7 cellular contexts compared by ENCODE assay signal in genomic region chr1:36397083-36397377, GRCh38. TPM values are rescaled to one million over a fixed set of nuclear protein-coding genes. Genes with fewer than 3 reads are reported as not detected.
DNase-seq lines count a peak whose midpoint lies in the region; ATAC-seq and TF ChIP-seq lines count a peak whose summit lies in the region.

No MANE protein-coding gene starts in this region.

- H3K4me1 Mint-ChIP-seq in endothelial cell (ENCODE audit: unreplicated experiment): peaks cover 19% of the 10 kb centered on the region

- H3K4me1 ChIP-seq in OCI-LY1 (ENCODE audit: insufficient read depth, low read length, severe bottlenecking): peaks cover 53% of the 10 kb centered on the region
- peaks cover 15% of the 10 kb centered on the region for H3K4me1 ChIP-seq in neuron (ENCODE audit: insufficient read depth, low read length)

- H3K27ac Mint-ChIP-seq in endothelial cell (ENCODE audit: unreplicated experiment): peak overlapping the region; percentile 93

- peak; percentile 11 for ATAC-seq in GM21786 (IDR thresholded peaks at IDR 0.05; ENCODE audit: unreplicated experiment)

- peak overlapping the region; percentile 82 for H3K9ac ChIP-seq in OCI-LY1 (ENCODE audit: low read length)

- peak overlapping the region; percentile 61 for H3K27ac ChIP-seq in OCI-LY1 (ENCODE audit: low read depth, low read length, poor library complexity, severe bottlenecking)

- no peaks in the 10 kb centered on the region for H3K79me2 ChIP-seq in OCI-LY1 (ENCODE audit: insufficient read depth, low read length)

- H3K36me3 Mint-ChIP-seq in endothelial cell (ENCODE audit: low read depth, unreplicated experiment): peaks cover 10% of the 10 kb centered on the region

- H3K36me3 ChIP-seq in OCI-LY1 (ENCODE audit: insufficient read depth, low read length): peaks cover 22% of the 10 kb centered on the region
- H3K36me3 ChIP-seq in neuron (ENCODE audit: insufficient read depth, low read length): peaks cover 19% of the 10 kb centered on the region

- peaks cover 5% of the 10 kb centered on the region for H3K27me3 Mint-ChIP-seq in endothelial cell (ENCODE audit: unreplicated experiment)

- H3F3A ChIP-seq in OCI-LY1 (ENCODE audit: insufficient read depth, low read length): 0 out of 2 replicates have a peak, but pooled peaks cover 5% of the 10 kb centered on the region

- peak overlapping the region; percentile 61 for H3K4me2 ChIP-seq in OCI-LY1 (ENCODE audit: low read length)

- H3K9me3 ChIP-seq in OCI-LY1 (ENCODE audit: low read length) (peaks cover 10% of the 10 kb centered on the region; the same call in 1 of the 2 replicates), neuron (ENCODE audit: low read length) (no peaks in the 10 kb centered on the region)

- no peaks in the 10 kb centered on the region for H3K9me2 ChIP-seq in OCI-LY1 (ENCODE audit: low read depth, low read length)

- TF ChIP-seq CTCF in OCI-LY1 (IDR thresholded peaks at IDR 0.05; ENCODE audit: low read length): no peak
- no peak for TF ChIP-seq CTCF in endothelial cell (IDR thresholded peaks at IDR 0.05; ENCODE audit: unreplicated experiment)

- H2AFZ ChIP-seq in OCI-LY1 (ENCODE audit: low read length) (no peak overlapping the region), neuron (ENCODE audit: low read depth, low read length) (peak overlapping the region; percentile 59)

- peak overlapping the region; percentile 98 for H3K4me3 Mint-ChIP-seq in endothelial cell (ENCODE audit: unreplicated experiment)

- H3K4me3 ChIP-seq in OCI-LY1 (ENCODE audit: low read depth, low read length, poor library complexity, severe bottlenecking): peak overlapping the region; percentile 77
- H3K4me3 ChIP-seq in neuron (ENCODE audit: low read length): peak overlapping the region; percentile 59

- H3K9me3 Mint-ChIP-seq in endothelial cell (ENCODE audit: unreplicated experiment): no peaks in the 10 kb centered on the region

- no peak for DNase-seq in endothelial cell (ENCODE audit: low spot score)
- no peak for DNase-seq in retina
- DNase-seq in stimulated activated CD4-positive, alpha-beta T cell treated with anti-CD3 and anti-CD28 coated beads, Interleukin-4, amount 100 ng/mL, for 24 hours: no peak
- DNase-seq in SKM-1 treated with dmso at 0.1 percent for 144 hours (lab: John Stamatoyannopoulos, UW; ENCODE audit: unreplicated experiment): no peak

- H3K27me3 ChIP-seq in OCI-LY1 (ENCODE audit: insufficient read depth, low read length): no peaks in the 10 kb centered on the region
- H3K27me3 ChIP-seq in neuron (ENCODE audit: insufficient read depth, low read length): no peaks in the 10 kb centered on the region

- H4K20me1 ChIP-seq in OCI-LY1 (ENCODE audit: insufficient read depth, low read length): no peaks in the 10 kb centered on the region

RNA-seq across cellular contexts. Expression of gene LSM10, which starts 0.7 kb away (rescaled TPM):
- total RNA-seq in endothelial cell (ENCODE audit: unreplicated experiment): 22.3 TPM

RNA-seq across cellular contexts. Expression of gene STK40, which starts 11.3 kb away (rescaled TPM):
- 37.3 TPM for total RNA-seq in endothelial cell (ENCODE audit: unreplicated experiment)

RNA-seq across cellular contexts. Expression of gene OSCP1, which starts 53.2 kb away (rescaled TPM):
- 5.1 TPM for total RNA-seq in endothelial cell (ENCODE audit: unreplicated experiment)
